In the genomic region with DNA sequence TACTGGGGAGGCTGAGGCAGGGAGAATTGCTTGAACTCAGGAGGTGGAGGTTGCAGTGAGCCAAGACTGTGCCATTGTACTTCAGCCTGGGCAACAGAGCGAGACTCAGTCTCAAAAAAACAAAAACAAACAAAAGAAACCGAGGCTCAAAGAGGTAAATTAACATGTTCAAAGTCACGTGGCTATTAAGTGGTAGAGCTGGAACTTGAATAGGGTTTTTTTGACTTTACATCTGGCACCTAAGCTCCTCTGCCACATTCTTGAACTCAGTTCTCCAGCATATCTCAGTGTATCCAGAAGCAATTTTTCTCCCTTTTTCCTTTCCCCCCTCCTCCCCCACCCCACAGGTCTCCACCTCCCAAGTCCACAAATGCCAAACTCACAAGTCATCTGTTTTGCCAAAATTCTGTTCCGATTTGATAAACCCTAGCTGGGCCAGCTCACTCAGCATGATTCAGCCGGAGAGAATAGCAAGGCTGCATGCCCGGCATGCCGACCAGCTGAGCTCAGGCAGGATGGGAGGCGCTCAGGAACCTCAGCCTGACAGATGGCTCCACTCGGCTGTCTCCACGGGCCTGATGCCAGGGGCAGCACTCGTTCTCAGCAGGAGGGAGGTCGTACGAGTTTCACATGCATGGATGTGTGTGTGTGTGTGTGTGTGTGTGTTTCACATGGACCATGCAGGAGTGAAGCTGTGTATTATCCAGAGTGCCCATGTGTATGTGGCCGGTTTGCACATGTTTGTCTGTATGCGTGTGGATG, we compare ENCODE assay signal across 1 cellular context.
TF ChIP-seq lines count a peak whose summit lies in the region.

No MANE protein-coding gene starts in this region.

TF ChIP-seq in K562, 482 proteins besides CTCF, POLR2A, EP300 and RAD21 (continued from another document and continues in another):
- TF ChIP-seq THRA (IDR thresholded peaks at IDR 0.05) (no peak), ZC3H11A (IDR thresholded peaks at IDR 0.05; ENCODE audit: low read depth, low read length) (no peak), POLR2B (IDR thresholded peaks at IDR 0.05; ENCODE audit: low read depth, partially characterized antibody) (no peak), FOXP1 (CRISPR knock-in tag; IDR thresholded peaks at IDR 0.05) (no peak), TCF3 (CRISPR knock-in tag; IDR thresholded peaks at IDR 0.05) (peak; percentile 78), KDM1A (IDR thresholded peaks at IDR 0.05) (peak; percentile 49 to 68), ZBTB34 (CRISPR knock-in tag; IDR thresholded peaks at IDR 0.05) (no peak), HDAC2 (IDR thresholded peaks at IDR 0.05) (peak; percentile 36; the same call in 1 of the 2 replicates), GATAD2B (IDR thresholded peaks at IDR 0.05; ENCODE audit: borderline replicate concordance) (no peak), NFE2 (IDR thresholded peaks at IDR 0.05; ENCODE audit: low read depth) (peak; percentile 57; the same call in 1 of the 2 replicates), TRIM28 (IDR thresholded peaks at IDR 0.05) (peak; percentile 40; the same call in 1 of the 2 replicates), NONO (IDR thresholded peaks at IDR 0.05; ENCODE audit: low read depth in 2 of 2, low read length in 1 of 2) (no peak), HDAC1 (IDR thresholded peaks at IDR 0.05) (peak in 1 of 2 experiments; percentile 80; a peak in 2 of 4 replicates), ZFP1 (CRISPR knock-in tag; IDR thresholded peaks at IDR 0.05) (no peak), SNAPC5 (CRISPR knock-in tag; IDR thresholded peaks at IDR 0.05) (no peak), DIDO1 (tag; IDR thresholded peaks at IDR 0.05; ENCODE audit: low read depth) (no peak), ZBTB12 (CRISPR knock-in tag; IDR thresholded peaks at IDR 0.05) (no peak), FOXK2 (conservative IDR thresholded peaks at IDR 0.05 in 1 of 2, IDR thresholded peaks at IDR 0.05 in 1 of 2; ENCODE audit: low read depth in 2 of 2) (peak in 1 of 2 experiments; percentile 26; a peak in 1 of 4 replicates), ZNF239 (CRISPR knock-in tag; IDR thresholded peaks at IDR 0.05) (no peak), CBFA2T2 (conservative IDR thresholded peaks at IDR 0.05) (peak; percentile 91), RAD51 (IDR thresholded peaks at IDR 0.05; ENCODE audit: borderline replicate concordance, low read depth) (peak; percentile 63), CHD1 (IDR thresholded peaks at IDR 0.05; ENCODE audit: low read length) (no peak), FOXM1 (IDR thresholded peaks at IDR 0.05; ENCODE audit: low read depth) (peak; percentile 21; the same call in 1 of the 2 replicates), FOXM1 (CRISPR knock-in tag; IDR thresholded peaks at IDR 0.05; ENCODE audit: low read depth) (no peak), ZNF766 (CRISPR knock-in tag; conservative IDR thresholded peaks at IDR 0.05) (0 out of 2 replicates have a peak, but pooled peaks have one; percentile 56), SMARCE1 (IDR thresholded peaks at IDR 0.05) (peak; percentile 71; the same call in 1 of the 2 replicates), IRF1 (CRISPR knock-in tag; IDR thresholded peaks at IDR 0.05; ENCODE audit: borderline replicate concordance) (no peak), KDM5B (IDR thresholded peaks at IDR 0.05; ENCODE audit: insufficient replicate concordance, low read depth, low read length) (no peak), ZNF668 (CRISPR knock-in tag; IDR thresholded peaks at IDR 0.05) (no peak), MAFF (IDR thresholded peaks at IDR 0.05; ENCODE audit: low read length) (peak; percentile 36; the same call in 1 of the 2 replicates)
- TF ChIP-seq, protein P1, sequence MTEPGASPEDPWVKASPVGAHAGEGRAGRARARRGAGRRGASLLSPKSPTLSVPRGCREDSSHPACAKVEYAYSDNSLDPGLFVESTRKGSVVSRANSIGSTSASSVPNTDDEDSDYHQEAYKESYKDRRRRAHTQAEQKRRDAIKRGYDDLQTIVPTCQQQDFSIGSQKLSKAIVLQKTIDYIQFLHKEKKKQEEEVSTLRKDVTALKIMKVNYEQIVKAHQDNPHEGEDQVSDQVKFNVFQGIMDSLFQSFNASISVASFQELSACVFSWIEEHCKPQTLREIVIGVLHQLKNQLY (CRISPR knock-in tag; conservative IDR thresholded peaks at IDR 0.05): no peak
- TF ChIP-seq, protein P2, sequence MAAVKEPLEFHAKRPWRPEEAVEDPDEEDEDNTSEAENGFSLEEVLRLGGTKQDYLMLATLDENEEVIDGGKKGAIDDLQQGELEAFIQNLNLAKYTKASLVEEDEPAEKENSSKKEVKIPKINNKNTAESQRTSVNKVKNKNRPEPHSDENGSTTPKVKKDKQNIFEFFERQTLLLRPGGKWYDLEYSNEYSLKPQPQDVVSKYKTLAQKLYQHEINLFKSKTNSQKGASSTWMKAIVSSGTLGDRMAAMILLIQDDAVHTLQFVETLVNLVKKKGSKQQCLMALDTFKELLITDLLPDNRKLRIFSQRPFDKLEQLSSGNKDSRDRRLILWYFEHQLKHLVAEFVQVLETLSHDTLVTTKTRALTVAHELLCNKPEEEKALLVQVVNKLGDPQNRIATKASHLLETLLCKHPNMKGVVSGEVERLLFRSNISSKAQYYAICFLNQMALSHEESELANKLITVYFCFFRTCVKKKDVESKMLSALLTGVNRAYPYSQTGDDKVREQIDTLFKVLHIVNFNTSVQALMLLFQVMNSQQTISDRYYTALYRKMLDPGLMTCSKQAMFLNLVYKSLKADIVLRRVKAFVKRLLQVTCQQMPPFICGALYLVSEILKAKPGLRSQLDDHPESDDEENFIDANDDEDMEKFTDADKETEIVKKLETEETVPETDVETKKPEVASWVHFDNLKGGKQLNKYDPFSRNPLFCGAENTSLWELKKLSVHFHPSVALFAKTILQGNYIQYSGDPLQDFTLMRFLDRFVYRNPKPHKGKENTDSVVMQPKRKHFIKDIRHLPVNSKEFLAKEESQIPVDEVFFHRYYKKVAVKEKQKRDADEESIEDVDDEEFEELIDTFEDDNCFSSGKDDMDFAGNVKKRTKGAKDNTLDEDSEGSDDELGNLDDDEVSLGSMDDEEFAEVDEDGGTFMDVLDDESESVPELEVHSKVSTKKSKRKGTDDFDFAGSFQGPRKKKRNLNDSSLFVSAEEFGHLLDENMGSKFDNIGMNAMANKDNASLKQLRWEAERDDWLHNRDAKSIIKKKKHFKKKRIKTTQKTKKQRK (IDR thresholded peaks at IDR 0.05; ENCODE audit: borderline replicate concordance, low read depth, low read length): no peak
- TF ChIP-seq, protein P3, sequence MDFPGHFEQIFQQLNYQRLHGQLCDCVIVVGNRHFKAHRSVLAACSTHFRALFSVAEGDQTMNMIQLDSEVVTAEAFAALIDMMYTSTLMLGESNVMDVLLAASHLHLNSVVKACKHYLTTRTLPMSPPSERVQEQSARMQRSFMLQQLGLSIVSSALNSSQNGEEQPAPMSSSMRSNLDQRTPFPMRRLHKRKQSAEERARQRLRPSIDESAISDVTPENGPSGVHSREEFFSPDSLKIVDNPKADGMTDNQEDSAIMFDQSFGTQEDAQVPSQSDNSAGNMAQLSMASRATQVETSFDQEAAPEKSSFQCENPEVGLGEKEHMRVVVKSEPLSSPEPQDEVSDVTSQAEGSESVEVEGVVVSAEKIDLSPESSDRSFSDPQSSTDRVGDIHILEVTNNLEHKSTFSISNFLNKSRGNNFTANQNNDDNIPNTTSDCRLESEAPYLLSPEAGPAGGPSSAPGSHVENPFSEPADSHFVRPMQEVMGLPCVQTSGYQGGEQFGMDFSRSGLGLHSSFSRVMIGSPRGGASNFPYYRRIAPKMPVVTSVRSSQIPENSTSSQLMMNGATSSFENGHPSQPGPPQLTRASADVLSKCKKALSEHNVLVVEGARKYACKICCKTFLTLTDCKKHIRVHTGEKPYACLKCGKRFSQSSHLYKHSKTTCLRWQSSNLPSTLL (IDR thresholded peaks at IDR 0.05): no peak
- TF ChIP-seq, protein P4, sequence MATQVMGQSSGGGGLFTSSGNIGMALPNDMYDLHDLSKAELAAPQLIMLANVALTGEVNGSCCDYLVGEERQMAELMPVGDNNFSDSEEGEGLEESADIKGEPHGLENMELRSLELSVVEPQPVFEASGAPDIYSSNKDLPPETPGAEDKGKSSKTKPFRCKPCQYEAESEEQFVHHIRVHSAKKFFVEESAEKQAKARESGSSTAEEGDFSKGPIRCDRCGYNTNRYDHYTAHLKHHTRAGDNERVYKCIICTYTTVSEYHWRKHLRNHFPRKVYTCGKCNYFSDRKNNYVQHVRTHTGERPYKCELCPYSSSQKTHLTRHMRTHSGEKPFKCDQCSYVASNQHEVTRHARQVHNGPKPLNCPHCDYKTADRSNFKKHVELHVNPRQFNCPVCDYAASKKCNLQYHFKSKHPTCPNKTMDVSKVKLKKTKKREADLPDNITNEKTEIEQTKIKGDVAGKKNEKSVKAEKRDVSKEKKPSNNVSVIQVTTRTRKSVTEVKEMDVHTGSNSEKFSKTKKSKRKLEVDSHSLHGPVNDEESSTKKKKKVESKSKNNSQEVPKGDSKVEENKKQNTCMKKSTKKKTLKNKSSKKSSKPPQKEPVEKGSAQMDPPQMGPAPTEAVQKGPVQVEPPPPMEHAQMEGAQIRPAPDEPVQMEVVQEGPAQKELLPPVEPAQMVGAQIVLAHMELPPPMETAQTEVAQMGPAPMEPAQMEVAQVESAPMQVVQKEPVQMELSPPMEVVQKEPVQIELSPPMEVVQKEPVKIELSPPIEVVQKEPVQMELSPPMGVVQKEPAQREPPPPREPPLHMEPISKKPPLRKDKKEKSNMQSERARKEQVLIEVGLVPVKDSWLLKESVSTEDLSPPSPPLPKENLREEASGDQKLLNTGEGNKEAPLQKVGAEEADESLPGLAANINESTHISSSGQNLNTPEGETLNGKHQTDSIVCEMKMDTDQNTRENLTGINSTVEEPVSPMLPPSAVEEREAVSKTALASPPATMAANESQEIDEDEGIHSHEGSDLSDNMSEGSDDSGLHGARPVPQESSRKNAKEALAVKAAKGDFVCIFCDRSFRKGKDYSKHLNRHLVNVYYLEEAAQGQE (CRISPR knock-in tag; IDR thresholded peaks at IDR 0.05; ENCODE audit: low read depth): no peak
- TF ChIP-seq, protein P5, sequence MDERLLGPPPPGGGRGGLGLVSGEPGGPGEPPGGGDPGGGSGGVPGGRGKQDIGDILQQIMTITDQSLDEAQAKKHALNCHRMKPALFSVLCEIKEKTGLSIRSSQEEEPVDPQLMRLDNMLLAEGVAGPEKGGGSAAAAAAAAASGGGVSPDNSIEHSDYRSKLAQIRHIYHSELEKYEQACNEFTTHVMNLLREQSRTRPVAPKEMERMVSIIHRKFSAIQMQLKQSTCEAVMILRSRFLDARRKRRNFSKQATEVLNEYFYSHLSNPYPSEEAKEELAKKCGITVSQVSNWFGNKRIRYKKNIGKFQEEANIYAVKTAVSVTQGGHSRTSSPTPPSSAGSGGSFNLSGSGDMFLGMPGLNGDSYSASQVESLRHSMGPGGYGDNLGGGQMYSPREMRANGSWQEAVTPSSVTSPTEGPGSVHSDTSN (CRISPR knock-in tag; IDR thresholded peaks at IDR 0.05; ENCODE audit: low read depth): no peak
- TF ChIP-seq, protein P5 (tag; conservative IDR thresholded peaks at IDR 0.05; ENCODE audit: low read depth): peak; percentile 28; the same call in 1 of the 2 replicates
